In genomic region chr19:11942843-11943108, GRCh38 we compare ENCODE assay signal across 14 cellular contexts.
"Had no signal": no experiment of that assay in that cellular context is flagged by ENCODE, and none has a peak within 500 bp of the region (broad histone marks: within the 10 kb centered on the region; RNA-seq: fewer than 3 reads in every experiment).

No MANE protein-coding gene starts in this region.

- H3K27me3 ChIP-seq: esophagus squamous epithelium, foreskin keratinocyte, neutrophil, thyroid gland had no signal

- H3K27me3 Mint-ChIP-seq: activated naive CD8-positive, alpha-beta T cell; naive thymus-derived CD8-positive, alpha-beta T cell had no signal

- H3K4me1 ChIP-seq: esophagus squamous epithelium, foreskin keratinocyte, thyroid gland had no signal

- ATAC-seq: foreskin keratinocyte; left colon; mucosa of descending colon; naive thymus-derived CD8-positive, alpha-beta T cell had no signal

- H3K27ac ChIP-seq: esophagus squamous epithelium, foreskin keratinocyte, neutrophil, skin epidermis, thyroid gland had no signal

- H3K9me3 ChIP-seq: thyroid gland had no signal

- H3K27ac Mint-ChIP-seq: activated naive CD8-positive, alpha-beta T cell; activated T-helper 2 cell treated with anti-CD3 and anti-CD28 coated beads, Interferon-gamma antibody, Interleukin-2, Interleukin-4, amounts not matched to agents 10 μg/mL and 5 μg/mL and 100 μg/mL, durations not matched to agents 14 hours and 24 hours and 36 hours had no signal

- DNase-seq: activated CD4-positive, CD25-positive, alpha-beta regulatory T cell; anterior cingulate cortex; esophagus squamous epithelium; foreskin keratinocyte; left colon; mammary epithelial cell; mucosa of descending colon; retina; thyroid gland had no signal

- H3K4me3 ChIP-seq: esophagus squamous epithelium, mucosa of descending colon, skin epidermis, thyroid gland had no signal

- H3K4me3 Mint-ChIP-seq: activated naive CD8-positive, alpha-beta T cell had no signal
